In genomic region chr16:54542805-54543504, GRCh38 we compare ENCODE assay signal across 21 cellular contexts.
DNase-seq lines count a peak whose midpoint lies in the region; ATAC-seq, FAIRE-seq and TF ChIP-seq lines count a peak whose summit lies in the region.
"Had no signal": no experiment of that assay in that cellular context is flagged by ENCODE, and none has a peak within 500 bp of the region (broad histone marks: within the 10 kb centered on the region; RNA-seq: fewer than 3 reads in every experiment).

No MANE protein-coding gene starts in this region.

- TF ChIP-seq POLR2A in K562 (conservative IDR thresholded peaks at IDR 0.05) = no peak

- TF ChIP-seq RAD21 in K562 (CRISPR knock-in tag; conservative IDR thresholded peaks at IDR 0.05 in 1 of 2, IDR thresholded peaks at IDR 0.05 in 1 of 2) = no peak

- no peak overlapping the region for H3K4me2 ChIP-seq in K562 (ENCODE audit: insufficient read depth, low read length)
- H3K4me2 ChIP-seq: BLaER1 treated with 17β-estradiol and CSF1 and Interleukin-3, amounts not matched to agents 10 nM and 100 nM had no signal

- H3K4me3 ChIP-seq in K562 = no peak overlapping the region
- H3K4me3 ChIP-seq: BLaER1 treated with 17β-estradiol and CSF1 and Interleukin-3, amounts not matched to agents 10 nM and 100 nM; Peyer's patch had no signal

- CTCF ChIA-PET in K562 (lab: Yijun Ruan, JAX; ENCODE audit: low intra/inter-chr PET ratio) = no interaction called here

- 1% methylated on average over 13 of the region's 13 CpGs for WGBS in K562 (ENCODE audit: insufficient coverage, low coverage, missing lambda C conversion rate)

- no peaks in the 10 kb centered on the region for H3K9me3 ChIP-seq in K562 (replicated peaks; ENCODE audit: control insufficient read depth, insufficient read depth, low read depth, low read length)
- H3K9me3 ChIP-seq: BLaER1 treated with 17β-estradiol and CSF1 and Interleukin-3, amounts not matched to agents 10 nM and 100 nM; Peyer's patch had no signal

- H3K27me3 ChIP-seq in K562 (ENCODE audit: control insufficient read depth in 2 of 2, insufficient read depth in 2 of 2, low read length in 2 of 2) = peaks cover 20 to 22% of the 10 kb centered on the region in 2 experiments; a peak in 4 of 5 replicates
- H3K27me3 ChIP-seq: BLaER1 treated with 17β-estradiol and CSF1 and Interleukin-3, amounts not matched to agents 10 nM and 100 nM; Peyer's patch had no signal

- DNase-seq in NCI-H1105 treated with DMSO at 0.1 percent for 48 hours (lab: John Stamatoyannopoulos, UW) (peak; percentile 24), NCI-H1105 (lab: John Stamatoyannopoulos, UW) (no peak), NCI-H146 (lab: John Stamatoyannopoulos, UW) (peak; percentile 64), NCI-H748 (lab: John Stamatoyannopoulos, UW; ENCODE audit: unreplicated experiment) (peak; percentile 91), K562 (ENCODE audit: extremely low read depth in 1 of 4, low spot score in 3 of 4) (no peak), HuH-7.5 (ENCODE audit: low spot score) (no peak)
- no peak for DNase-seq in activated naive CD4-positive, alpha-beta T cell treated with anti-CD3 and anti-CD28 coated beads, Interleukin-2, amount 50 U/mL, for 16 hours
- DNase-seq: 8988T; CD4-positive, alpha-beta memory T cell; KG1; NCI-H1694; NCI-H2081 treated with DMSO at 0.1 percent for 48 hours; NCI-H2227 treated with DMSO at 0.1 percent for 48 hours; NCI-H510A treated with DMSO at 0.1 percent for 48 hours; Peyer's patch; T-helper 9 cell had no signal

- no peak for FAIRE-seq in K562 (lab: Jason Lieb, UNC)
- FAIRE-seq: G401.6, GM12892, H54 had no signal

- ATAC-seq in K562 (no peak), GM21381 (IDR thresholded peaks at IDR 0.05; ENCODE audit: unreplicated experiment) (no peak)

- POLR2A ChIA-PET in K562 (lab: Yijun Ruan, JAX) = no interaction called here

- H3K36me3 ChIP-seq in K562 (ENCODE audit: control insufficient read depth, insufficient read depth, low read length) = no peaks in the 10 kb centered on the region
- H3K36me3 ChIP-seq: BLaER1 treated with 17β-estradiol and CSF1 and Interleukin-3, amounts not matched to agents 10 nM and 100 nM; Peyer's patch had no signal

- H2AFZ ChIP-seq in K562 (ENCODE audit: low read depth, low read length) = no peak overlapping the region

- no peaks in the 10 kb centered on the region for H4K20me1 ChIP-seq in K562 (replicated peaks; ENCODE audit: control insufficient read depth, insufficient read depth, low read length)
- H4K20me1 ChIP-seq: BLaER1 treated with 17β-estradiol and CSF1 and Interleukin-3, amounts not matched to agents 10 nM and 100 nM had no signal

- H3K79me2 ChIP-seq in K562 (ENCODE audit: control insufficient read depth, insufficient read depth, low read length) = no peaks in the 10 kb centered on the region

- in situ Hi-C loops in K562 (cut with MboI) = no loop called here

- no peaks in the 10 kb centered on the region for H3K9me1 ChIP-seq in K562 (ENCODE audit: control insufficient read depth, insufficient read depth, low read length)

- TF ChIP-seq CTCF in K562 (IDR thresholded peaks at IDR 0.05 in 2 of 3, conservative IDR thresholded peaks at IDR 0.05 in 1 of 3; ENCODE audit: insufficient read depth in 2 of 3, low read depth in 1 of 3, low read length in 3 of 3) = no peak

- intact Hi-C loops in K562 (cut with micrococcal nuclease) = no loop called here

- H3K4me1 ChIP-seq in K562 (replicated peaks in 1 of 2; ENCODE audit: control insufficient read depth in 2 of 2, insufficient read depth in 2 of 2, low read length in 2 of 2) = no peaks in the 10 kb centered on the region; a peak in 1 of 5 replicates
- H3K4me1 ChIP-seq: Peyer's patch had no signal

- H3K27ac ChIP-seq in K562 (ENCODE audit: extremely low read depth, low read depth, low read length) = no peak overlapping the region
- H3K27ac ChIP-seq: BLaER1 treated with 17β-estradiol and CSF1 and Interleukin-3, amounts not matched to agents 10 nM and 100 nM; Peyer's patch had no signal

- H3K9ac ChIP-seq in K562 (ENCODE audit: insufficient read depth in 1 of 2, low read depth in 2 of 2, low read length in 2 of 2) = no peak overlapping the region
- H3K9ac ChIP-seq: BLaER1 treated with 17β-estradiol and CSF1 and Interleukin-3, amounts not matched to agents 10 nM and 100 nM had no signal

- TF ChIP-seq EP300 in K562 (IDR thresholded peaks at IDR 0.05; ENCODE audit: low read length) = no peak

- no TSS peak for BruUV-seq in K562 (replicated peaks; lab: Mats Ljungman, UMichigan)

TF ChIP-seq in K562, 482 proteins besides CTCF, POLR2A, EP300 and RAD21:
- TF ChIP-seq ID3 (CRISPR knock-in tag; IDR thresholded peaks at IDR 0.05) (no peak), ID3 (tag; IDR thresholded peaks at IDR 0.05) (no peak), ZEB2 (IDR thresholded peaks at IDR 0.05) (no peak), TEAD4 (IDR thresholded peaks at IDR 0.05; ENCODE audit: low read length) (peak; percentile 60; the same call in 1 of the 2 replicates), TEAD4 (CRISPR knock-in tag; IDR thresholded peaks at IDR 0.05; ENCODE audit: borderline replicate concordance) (no peak), GTF2B (IDR thresholded peaks at IDR 0.05; ENCODE audit: extremely low read depth, insufficient read length) (no peak), TAL1 (IDR thresholded peaks at IDR 0.05) (peak; percentile 54)

Comparison
In these comparisons a context has a peak if more than half of its experiments do, and no peak if none do; other contexts are left out.
1. DNase-seq: peak in NCI-H1105 treated with DMSO at 0.1 percent for 48 hours (single experiment), NCI-H146 (single experiment) and NCI-H748 (single experiment); none in NCI-H1105 (single experiment), K562 (0 of 4), HuH-7.5 (single experiment) and activated naive CD4-positive, alpha-beta T cell treated with anti-CD3 and anti-CD28 coated beads, Interleukin-2, amount 50 U/mL, for 16 hours (single experiment).